16 cellular contexts compared by ENCODE assay signal in genomic region chr19:6015841-6016545, GRCh38. TPM values are rescaled to one million over a fixed set of nuclear protein-coding genes. Genes with fewer than 3 reads are reported as not detected.
DNase-seq lines count a peak whose midpoint lies in the region; ATAC-seq and TF ChIP-seq lines count a peak whose summit lies in the region.
"Had no signal": no experiment of that assay in that cellular context is flagged by ENCODE, and none has a peak within 500 bp of the region (broad histone marks: within the 10 kb centered on the region; RNA-seq: fewer than 3 reads in every experiment).

No MANE protein-coding gene starts in this region.

- no peak overlapping the region for H3K4me3 ChIP-seq in BLaER1
- H3K4me3 ChIP-seq in lower lobe of right lung: no peak overlapping the region
- H3K4me3 ChIP-seq in sigmoid colon: no peak overlapping the region

- TF ChIP-seq EP300 in sigmoid colon (IDR thresholded peaks at IDR 0.05): no peak

- H3K27me3 Mint-ChIP-seq in natural killer cell (ENCODE audit: low read depth in 2 of 2): no peaks in the 10 kb centered on the region
- no peaks in the 10 kb centered on the region for H3K27me3 Mint-ChIP-seq in activated T-helper 1 cell treated with anti-CD3 and anti-CD28 coated beads, Interleukin-12 subunit alpha, Interleukin-12 subunit beta, Interleukin-2, Interleukin-4 antibody, amounts not matched to agents 30 ng/mL and 10 ng/mL and 1 ng/mL, durations not matched to agents 14 hours and 24 hours and 36 hours (ENCODE audit: insufficient read depth)
- H3K27me3 Mint-ChIP-seq: CD4-positive, alpha-beta T cell had no signal

- no peak overlapping the region for H3K27ac Mint-ChIP-seq in natural killer cell
- H3K27ac Mint-ChIP-seq in activated T-helper 1 cell treated with anti-CD3 and anti-CD28 coated beads, Interleukin-12 subunit alpha, Interleukin-12 subunit beta, Interleukin-2, Interleukin-4 antibody, amounts not matched to agents 30 ng/mL and 10 ng/mL and 1 ng/mL, durations not matched to agents 14 hours and 24 hours and 36 hours: no peak overlapping the region
- H3K27ac Mint-ChIP-seq: CD4-positive, alpha-beta T cell; HFFc6 had no signal

- 96% methylated on average over 26 of the region's 26 CpGs for WGBS in sigmoid colon, 2 donors

- no peaks in the 10 kb centered on the region for H3K4me1 Mint-ChIP-seq in natural killer cell
- no peaks in the 10 kb centered on the region for H3K4me1 Mint-ChIP-seq in activated T-helper 1 cell treated with anti-CD3 and anti-CD28 coated beads, Interleukin-12 subunit alpha, Interleukin-12 subunit beta, Interleukin-2, Interleukin-4 antibody, amounts not matched to agents 30 ng/mL and 10 ng/mL and 1 ng/mL, durations not matched to agents 14 hours and 24 hours and 36 hours (ENCODE audit: low read depth)

- H3K36me3 ChIP-seq in BLaER1 (no peaks in the 10 kb centered on the region), lower lobe of right lung (peaks cover 28% of the 10 kb centered on the region), sigmoid colon (peaks cover 0 to 61% (median 8%) of the 10 kb centered on the region in 4 donors)

- no peak for TF ChIP-seq POLR2A in sigmoid colon (IDR thresholded peaks at IDR 0.05)

- no peak overlapping the region for H3K4me3 Mint-ChIP-seq in natural killer cell
- no peak overlapping the region for H3K4me3 Mint-ChIP-seq in activated T-helper 1 cell treated with anti-CD3 and anti-CD28 coated beads, Interleukin-12 subunit alpha, Interleukin-12 subunit beta, Interleukin-2, Interleukin-4 antibody, amounts not matched to agents 30 ng/mL and 10 ng/mL and 1 ng/mL, durations not matched to agents 14 hours and 24 hours and 36 hours
- H3K4me3 Mint-ChIP-seq: CD4-positive, alpha-beta T cell; HFFc6 had no signal

- H3K9me3 ChIP-seq in BLaER1 (no peaks in the 10 kb centered on the region), lower lobe of right lung (no peaks in the 10 kb centered on the region), sigmoid colon (no peaks in the 10 kb centered on the region)

- H3K9ac ChIP-seq in BLaER1: no peak overlapping the region

- no peaks in the 10 kb centered on the region for H3K36me3 Mint-ChIP-seq in natural killer cell
- no peaks in the 10 kb centered on the region for H3K36me3 Mint-ChIP-seq in activated T-helper 1 cell treated with anti-CD3 and anti-CD28 coated beads, Interleukin-12 subunit alpha, Interleukin-12 subunit beta, Interleukin-2, Interleukin-4 antibody, amounts not matched to agents 30 ng/mL and 10 ng/mL and 1 ng/mL, durations not matched to agents 14 hours and 24 hours and 36 hours (ENCODE audit: low read depth)

- in situ Hi-C loops in ACHN (cut with HindIII; ENCODE audit: low pct_ligation_motif_present, low pct_unique_long_range_greater_than_20kb, low sequenced_read_pairs): no loop called here

- TF ChIP-seq CTCF in lower lobe of right lung (IDR thresholded peaks at IDR 0.05) (no peak), sigmoid colon (IDR thresholded peaks at IDR 0.05) (no peak), natural killer cell (IDR thresholded peaks at IDR 0.05) (no peak)

- intact Hi-C loops in lower lobe of right lung (cut with DNase I) (no loop called here), sigmoid colon (cut with DNase I) (no loop called here), natural killer cell (cut with micrococcal nuclease) (no loop called here)
- intact Hi-C loops in activated T-helper 1 cell treated with anti-CD3 and anti-CD28 coated beads, Interleukin-12 subunit alpha, Interleukin-12 subunit beta, Interleukin-2, Interleukin-4 antibody, amounts not matched to agents 30 ng/mL and 10 ng/mL and 1 ng/mL, durations not matched to agents 14 hours and 24 hours and 36 hours (cut with micrococcal nuclease): no loop called here

- ATAC-seq in lower lobe of right lung (no peak), natural killer cell (no peak)
- ATAC-seq: HepG2 had no signal

- H3K27ac ChIP-seq in BLaER1 (no peak overlapping the region), lower lobe of right lung (no peak overlapping the region), sigmoid colon (no peak overlapping the region)

- no peaks in the 10 kb centered on the region for H3K9me3 Mint-ChIP-seq in natural killer cell
- no peaks in the 10 kb centered on the region for H3K9me3 Mint-ChIP-seq in activated T-helper 1 cell treated with anti-CD3 and anti-CD28 coated beads, Interleukin-12 subunit alpha, Interleukin-12 subunit beta, Interleukin-2, Interleukin-4 antibody, amounts not matched to agents 30 ng/mL and 10 ng/mL and 1 ng/mL, durations not matched to agents 14 hours and 24 hours and 36 hours
- H3K9me3 Mint-ChIP-seq: CD4-positive, alpha-beta T cell; HFFc6 had no signal

- H3K4me1 ChIP-seq in BLaER1 (peaks cover 76% of the 10 kb centered on the region), lower lobe of right lung (no peaks in the 10 kb centered on the region), sigmoid colon (no peaks in the 10 kb centered on the region)

- DNase-seq in D341Med (ENCODE audit: low spot score): peak; percentile 19
- peak; percentile 16 for DNase-seq in lower lobe of right lung
- DNase-seq in sigmoid colon: peak; percentile 19
- no peak for DNase-seq in activated gamma-delta T cell (lab: John Stamatoyannopoulos, UW)
- DNase-seq in natural killer cell: no peak
- DNase-seq in activated T-helper 1 cell treated with anti-CD3 and anti-CD28 coated beads, Interleukin-12 subunit alpha, Interleukin-12 subunit beta, Interleukin-2, Interleukin-4 antibody, amounts not matched to agents 30 ng/mL and 10 ng/mL and 1 ng/mL, durations not matched to agents 14 hours and 24 hours and 36 hours (ENCODE audit: low spot score): no peak
- DNase-seq in ACHN: no peak
- DNase-seq: AML-193; C1 segment of cervical spinal cord; Calu3; CD4-positive, alpha-beta T cell; DMS79; HCEC 1CT; HFFc6 had no signal

- H3K27me3 ChIP-seq in BLaER1: no peaks in the 10 kb centered on the region
- no peaks in the 10 kb centered on the region for H3K27me3 ChIP-seq in lower lobe of right lung (ENCODE audit: low read depth)
- H3K27me3 ChIP-seq in sigmoid colon: no peaks in the 10 kb centered on the region

- peak overlapping the region; percentile 73; the same call in 1 of the 2 replicates for H3K4me2 ChIP-seq in BLaER1

- no peaks in the 10 kb centered on the region for H4K20me1 ChIP-seq in BLaER1

RNA-seq across cellular contexts. Expression of gene RANBP3, which starts 38.1 kb away (rescaled TPM):
- total RNA-seq in lower lobe of right lung: 70.8 TPM
- 10 to 100 TPM; 63.1 to 86.4 (median 82.7) TPM for total RNA-seq in sigmoid colon
- 10 to 100 TPM; 27.0 to 47.5 (median 27.6) TPM for polyA plus RNA-seq in sigmoid colon
- total RNA-seq in natural killer cell: 10 to 100 TPM; 73.9 to 95.2 (median 89.7) TPM
- total RNA-seq in activated T-helper 1 cell treated with anti-CD3 and anti-CD28 coated beads, Interleukin-12 subunit alpha, Interleukin-12 subunit beta, Interleukin-2, Interleukin-4 antibody, amounts not matched to agents 30 ng/mL and 10 ng/mL and 1 ng/mL, durations not matched to agents 14 hours and 24 hours and 36 hours: 122 and 126 TPM in 2 replicates

Comparison
In these comparisons a context has a peak if more than half of its experiments do, and no peak if none do; other contexts are left out.
1. DNase-seq: peak in D341Med (single experiment), lower lobe of right lung (single experiment) and sigmoid colon (single experiment); none in activated gamma-delta T cell (single experiment), natural killer cell (single experiment), activated T-helper 1 cell treated with anti-CD3 and anti-CD28 coated beads, Interleukin-12 subunit alpha, Interleukin-12 subunit beta, Interleukin-2, Interleukin-4 antibody, amounts not matched to agents 30 ng/mL and 10 ng/mL and 1 ng/mL, durations not matched to agents 14 hours and 24 hours and 36 hours (single experiment) and ACHN (single experiment).